In genomic region chr2:112081262-112081661, GRCh38 we compare ENCODE assay signal across 15 cellular contexts. TPM values are rescaled to one million over a fixed set of nuclear protein-coding genes. Genes with fewer than 3 reads are reported as not detected.
A peak's percentile ranks its signal among the peaks of the same experiment; 100 is the strongest.
DNase-seq lines count a peak whose midpoint lies in the region; ATAC-seq and TF ChIP-seq lines count a peak whose summit lies in the region.
"Had no signal": no experiment of that assay in that cellular context is flagged by ENCODE, and none has a peak within 500 bp of the region (broad histone marks: within the 10 kb centered on the region; RNA-seq: fewer than 3 reads in every experiment).

No MANE protein-coding gene starts in this region.

- H3K27me3 Mint-ChIP-seq in HFFc6 (ENCODE audit: insufficient read depth), result peaks cover 11% of the 10 kb centered on the region
- H3K27me3 Mint-ChIP-seq in chondrocyte (ENCODE audit: low read depth), result no peaks in the 10 kb centered on the region
- H3K27me3 Mint-ChIP-seq in stimulated activated memory B cell treated with anti-CD40 and anti-IgM and Interleukin-4, amounts not matched to agents 10 μg/mL and 1 μg/mL and 100 μg/mL, for 72 hours, result no peaks in the 10 kb centered on the region
- H3K27me3 Mint-ChIP-seq: CD4-positive, alpha-beta memory T cell had no signal

- H3K36me3 Mint-ChIP-seq in HFFc6 (ENCODE audit: low read depth), result peaks cover 75% of the 10 kb centered on the region
- H3K36me3 Mint-ChIP-seq in chondrocyte (ENCODE audit: low read depth), result peaks cover 56% of the 10 kb centered on the region
- H3K36me3 Mint-ChIP-seq in stimulated activated memory B cell treated with anti-CD40 and anti-IgM and Interleukin-4, amounts not matched to agents 10 μg/mL and 1 μg/mL and 100 μg/mL, for 72 hours, result peaks cover 74% of the 10 kb centered on the region

- H3K4me1 Mint-ChIP-seq in HFFc6 (ENCODE audit: low read depth) (peaks cover 41% of the 10 kb centered on the region), chondrocyte (ENCODE audit: low read depth) (peaks cover 22% of the 10 kb centered on the region)
- H3K4me1 Mint-ChIP-seq in stimulated activated memory B cell treated with anti-CD40 and anti-IgM and Interleukin-4, amounts not matched to agents 10 μg/mL and 1 μg/mL and 100 μg/mL, for 72 hours, result peaks cover 17% of the 10 kb centered on the region

- peak overlapping the region; percentile 30; the same call in 1 of the 2 replicates for H3K27ac Mint-ChIP-seq in HFFc6
- H3K27ac Mint-ChIP-seq in chondrocyte (ENCODE audit: unreplicated experiment), result peak overlapping the region; percentile 49
- peak overlapping the region; percentile 24 for H3K27ac Mint-ChIP-seq in stimulated activated memory B cell treated with anti-CD40 and anti-IgM and Interleukin-4, amounts not matched to agents 10 μg/mL and 1 μg/mL and 100 μg/mL, for 72 hours
- H3K27ac Mint-ChIP-seq: GM23338 had no signal

- no peak for ATAC-seq in stimulated activated memory B cell treated with anti-CD40 and anti-IgM and Interleukin-4, amounts not matched to agents 10 μg/mL and 1 μg/mL and 100 μg/mL, for 72 hours
- ATAC-seq in GM18502 (IDR thresholded peaks at IDR 0.05; ENCODE audit: poor library complexity, unreplicated experiment), result no peak
- no peak for ATAC-seq in GM18907 (IDR thresholded peaks at IDR 0.05; ENCODE audit: unreplicated experiment)
- ATAC-seq: GM12878, GM23338 had no signal

- TF ChIP-seq CTCF in HFFc6 (IDR thresholded peaks at IDR 0.05) (no peak), chondrocyte (IDR thresholded peaks at IDR 0.05) (no peak)

- H3K4me3 Mint-ChIP-seq in HFFc6 (no peak overlapping the region), chondrocyte (ENCODE audit: unreplicated experiment) (no peak overlapping the region)
- H3K4me3 Mint-ChIP-seq in stimulated activated memory B cell treated with anti-CD40 and anti-IgM and Interleukin-4, amounts not matched to agents 10 μg/mL and 1 μg/mL and 100 μg/mL, for 72 hours, result no peak overlapping the region
- H3K4me3 Mint-ChIP-seq: CD4-positive, alpha-beta memory T cell; GM23338 had no signal

- DNase-seq in HFFc6 (no peak), chondrocyte (ENCODE audit: low spot score) (no peak), left kidney (ENCODE audit: low read depth, low spot score) (peak; percentile 6), NCI-H1417 treated with DMSO at 0.1 percent for 48 hours (lab: John Stamatoyannopoulos, UW) (no peak), midbrain (lab: John Stamatoyannopoulos, UW) (no peak)
- DNase-seq: BE2C; CD4-positive, alpha-beta memory T cell; DMS79; H7 had no signal

- H3K9me3 Mint-ChIP-seq in HFFc6, result no peaks in the 10 kb centered on the region
- no peaks in the 10 kb centered on the region for H3K9me3 Mint-ChIP-seq in chondrocyte (ENCODE audit: low read depth)
- H3K9me3 Mint-ChIP-seq in stimulated activated memory B cell treated with anti-CD40 and anti-IgM and Interleukin-4, amounts not matched to agents 10 μg/mL and 1 μg/mL and 100 μg/mL, for 72 hours, result no peaks in the 10 kb centered on the region
- H3K9me3 Mint-ChIP-seq: GM23338 had no signal

RNA-seq across cellular contexts. Expression of gene TMEM87B, which starts 26.2 kb away (rescaled TPM):
- total RNA-seq in HFFc6 (2021; fragmentation: NEBNext Ultra II Directional; extraction: Animal tissue kit (Norgen Biotek cat#: 25700)), result 10 to 100 TPM; 37.9 to 51.6 (median 39.7) TPM
- 19.4 to 20.1 TPM (median 19.8 TPM) in 3 replicates for total RNA-seq in chondrocyte

RNA-seq across cellular contexts. Expression of gene FBLN7, which starts 56.9 kb away (rescaled TPM):
- 1 to 10 TPM; 1.9 to 8.0 (median 7.2) TPM for total RNA-seq in HFFc6 (2021; fragmentation: NEBNext Ultra II Directional; extraction: Animal tissue kit (Norgen Biotek cat#: 25700))
- 0.77 to 1.3 TPM (median 1.0 TPM) in 3 replicates for total RNA-seq in chondrocyte
- total RNA-seq: G401, GM23338 had no signal
